ENCODE assay signal across 8 cellular contexts in genomic region chr1:219778110-219778509, GRCh38.
"Had no signal": no experiment of that assay in that cellular context is flagged by ENCODE, and none has a peak within 500 bp of the region (broad histone marks: within the 10 kb centered on the region; RNA-seq: fewer than 3 reads in every experiment).

No MANE protein-coding gene starts in this region.

- DNase-seq: GDM1, GF-D8 had no signal

- ATAC-seq: GM12878 had no signal

- H3K4me3 ChIP-seq: GM12878 had no signal

- FAIRE-seq: G401.6, GM12878, GM12891, GM12892, GM18507, GM19239 had no signal
